In the genomic region with DNA sequence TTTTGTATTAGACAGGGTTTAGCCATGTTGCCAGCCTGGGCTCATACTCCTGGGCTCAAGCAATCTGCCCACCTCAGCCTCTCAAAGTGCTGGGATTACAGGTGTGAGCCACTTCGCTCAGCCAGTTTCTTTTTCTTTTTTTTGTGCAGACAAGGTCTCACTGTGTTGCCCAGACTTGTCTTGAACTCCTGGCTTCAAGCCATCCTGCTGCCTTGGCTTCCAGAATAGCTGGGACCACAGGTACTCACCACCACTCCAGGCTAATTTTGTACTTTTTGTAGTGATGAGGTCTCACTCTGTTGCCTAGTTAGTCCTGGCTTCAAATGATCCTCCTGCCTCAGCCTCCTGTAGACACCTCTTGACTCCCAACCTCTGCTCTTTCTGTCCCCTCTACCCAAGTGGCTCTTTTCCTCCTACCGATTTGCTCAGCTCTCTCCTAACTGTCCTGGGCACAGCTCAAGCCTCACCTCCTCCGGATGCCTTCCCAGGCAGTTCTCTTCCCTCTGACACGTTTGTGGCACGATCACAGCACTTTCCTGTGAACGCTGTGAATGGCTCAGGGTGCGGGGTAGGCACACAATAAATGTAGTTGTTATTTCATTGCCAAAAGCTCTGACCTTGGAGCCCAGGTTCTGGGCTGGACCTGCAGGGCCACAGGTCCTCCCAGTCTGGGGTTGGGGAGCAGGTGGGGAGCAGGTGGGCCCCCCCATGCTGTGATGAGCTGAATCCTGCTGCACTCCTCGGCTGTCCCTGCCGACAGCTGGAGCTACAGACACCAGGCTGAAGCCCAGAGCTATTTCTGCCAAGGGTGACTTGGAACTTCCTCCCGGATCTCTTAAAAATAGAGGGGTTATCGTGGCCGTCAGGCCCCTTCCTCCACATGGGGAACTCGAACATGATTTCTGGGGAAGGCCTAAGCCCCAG, we compare ENCODE assay signal across 24 cellular contexts. TPM values are rescaled to one million over a fixed set of nuclear protein-coding genes. Genes with fewer than 3 reads are reported as not detected.
DNase-seq lines count a peak whose midpoint lies in the region; ATAC-seq and TF ChIP-seq lines count a peak whose summit lies in the region.
"Had no signal": no experiment of that assay in that cellular context is flagged by ENCODE, and none has a peak within 500 bp of the region (broad histone marks: within the 10 kb centered on the region; RNA-seq: fewer than 3 reads in every experiment).

No MANE protein-coding gene starts in this region.

- H3K9me3 ChIP-seq in prostate gland: no peaks in the 10 kb centered on the region
- H3K9me3 ChIP-seq: psoas muscle, thoracic aorta had no signal

- H3K36me3 ChIP-seq in prostate gland: no peaks in the 10 kb centered on the region
- H3K36me3 ChIP-seq: thoracic aorta had no signal

- no peak overlapping the region for H3K4me3 ChIP-seq in prostate gland
- H3K4me3 ChIP-seq: psoas muscle, thoracic aorta had no signal

- H3K27me3 Mint-ChIP-seq in T-helper 1 cell treated with Interleukin-12 subunit alpha and Interleukin-12 subunit beta and Interleukin-4 antibody, amounts not matched to agents 30 μg/mL and 1 μg/mL, for 36 hours (ENCODE audit: low read depth): peaks cover 33% of the 10 kb centered on the region
- H3K27me3 Mint-ChIP-seq in MCF 10A (ENCODE audit: insufficient read depth, unreplicated experiment) (peaks cover 36% of the 10 kb centered on the region), mesothelial cell of epicardium (ENCODE audit: low read depth) (peaks cover 34% of the 10 kb centered on the region)

- H3K27ac Mint-ChIP-seq in T-helper 1 cell treated with Interleukin-12 subunit alpha and Interleukin-12 subunit beta and Interleukin-4 antibody, amounts not matched to agents 30 μg/mL and 1 μg/mL, for 36 hours: peak overlapping the region; percentile 13
- no peak overlapping the region for H3K27ac Mint-ChIP-seq in MCF 10A (ENCODE audit: low read depth, unreplicated experiment)
- no peak overlapping the region for H3K27ac Mint-ChIP-seq in mesothelial cell of epicardium
- H3K27ac Mint-ChIP-seq: nephron progenitor cell had no signal

- no peak for ATAC-seq in GM19324 (IDR thresholded peaks at IDR 0.05; ENCODE audit: low FRiP score, unreplicated experiment)
- ATAC-seq: psoas muscle had no signal

- peaks cover 2% of the 10 kb centered on the region for H3K4me1 Mint-ChIP-seq in T-helper 1 cell treated with Interleukin-12 subunit alpha and Interleukin-12 subunit beta and Interleukin-4 antibody, amounts not matched to agents 30 μg/mL and 1 μg/mL, for 36 hours (ENCODE audit: low read depth)
- H3K4me1 Mint-ChIP-seq in MCF 10A (ENCODE audit: insufficient read depth, unreplicated experiment) (peaks cover 9% of the 10 kb centered on the region), mesothelial cell of epicardium (peaks cover 20% of the 10 kb centered on the region)

- CTCF ChIA-PET in MCF 10A (lab: Yijun Ruan, JAX): interaction anchor here (0.6 to 4.4 kb wide), 4 partner anchors 10 to 30 kb away, joined by 3 to 37 read pairs (median 4); no protein-coding TSS in a partner anchor

- no peaks in the 10 kb centered on the region for H3K9me3 Mint-ChIP-seq in T-helper 1 cell treated with Interleukin-12 subunit alpha and Interleukin-12 subunit beta and Interleukin-4 antibody, amounts not matched to agents 30 μg/mL and 1 μg/mL, for 36 hours
- H3K9me3 Mint-ChIP-seq in MCF 10A (ENCODE audit: unreplicated experiment) (peaks cover 8% of the 10 kb centered on the region), mesothelial cell of epicardium (peaks cover 4% of the 10 kb centered on the region)
- H3K9me3 Mint-ChIP-seq: nephron progenitor cell had no signal

- 57% methylated on average over 13 of the region's 13 CpGs for WGBS in prostate gland

- H3K36me3 Mint-ChIP-seq in T-helper 1 cell treated with Interleukin-12 subunit alpha and Interleukin-12 subunit beta and Interleukin-4 antibody, amounts not matched to agents 30 μg/mL and 1 μg/mL, for 36 hours (ENCODE audit: low read depth): no peaks in the 10 kb centered on the region
- no peaks in the 10 kb centered on the region for H3K36me3 Mint-ChIP-seq in MCF 10A (ENCODE audit: insufficient read depth, unreplicated experiment)
- H3K36me3 Mint-ChIP-seq in mesothelial cell of epicardium: no peaks in the 10 kb centered on the region

- BruUV-seq in MCF 10A (replicated peaks; lab: Mats Ljungman, UMichigan): no TSS peak

- H3K4me1 ChIP-seq in prostate gland (replicated peaks): no peaks in the 10 kb centered on the region
- H3K4me1 ChIP-seq: psoas muscle had no signal

- POLR2A ChIA-PET in MCF 10A (lab: Yijun Ruan, JAX): interaction anchor here (0.6 to 2.0 kb wide), 7 partner anchors 11 to 767 kb away, joined by 3 to 10 read pairs (median 4); a partner anchor contains a TSS

- TF ChIP-seq POLR2A in prostate gland (IDR thresholded peaks at IDR 0.05): no peak

- peaks cover 3% of the 10 kb centered on the region for H3K27me3 ChIP-seq in prostate gland (replicated peaks; ENCODE audit: insufficient read depth)

- no peak for DNase-seq in T-helper 1 cell
- peak; percentile 53 for DNase-seq in NCI-H1105 (lab: John Stamatoyannopoulos, UW)
- peak; percentile 79 for DNase-seq in MCF 10A (ENCODE audit: unreplicated experiment)
- peak; percentile 42 for DNase-seq in prostate gland (ENCODE audit: low spot score)
- no peak for DNase-seq in germinal center (ENCODE audit: low spot score)
- no peak for DNase-seq in mesothelial cell of epicardium (ENCODE audit: low spot score in 2 of 2, unreplicated experiment in 2 of 2)
- DNase-seq: activated CD4-positive, alpha-beta T cell treated with anti-CD3 and anti-CD28 coated beads for 48 hours; activated CD8-positive, alpha-beta memory T cell treated with anti-CD3 and anti-CD28 coated beads, Interleukin-2, amount 50 U/mL, for 48 hours; activated effector memory CD4-positive, alpha-beta T cell treated with anti-CD3 and anti-CD28 coated beads, Interleukin-2, amount 50 U/mL, for 16 hours; anterior cingulate cortex; C1 segment of cervical spinal cord; GOT3; hippocampal formation; IMR-90; NCI-H1092 treated with DMSO at 0.1 percent for 48 hours; NCI-H82; nephron progenitor cell; psoas muscle; stimulated activated CD4-positive, alpha-beta T cell treated with anti-CD3 and anti-CD28 coated beads, Interleukin-12 subunit alpha, Interleukin-12 subunit beta, amount 100 ng/mL, for 4 hours had no signal

- no peak overlapping the region for H3K27ac ChIP-seq in prostate gland
- H3K27ac ChIP-seq: psoas muscle, thoracic aorta had no signal

- TF ChIP-seq CTCF in MCF 10A (IDR thresholded peaks at IDR 0.05; ENCODE audit: unreplicated experiment): no peak
- TF ChIP-seq CTCF in prostate gland (IDR thresholded peaks at IDR 0.05): no peak
- TF ChIP-seq CTCF in mesothelial cell of epicardium (IDR thresholded peaks at IDR 0.05; ENCODE audit: unreplicated experiment): no peak

- H3K4me3 Mint-ChIP-seq in T-helper 1 cell treated with Interleukin-12 subunit alpha and Interleukin-12 subunit beta and Interleukin-4 antibody, amounts not matched to agents 30 μg/mL and 1 μg/mL, for 36 hours: no peak overlapping the region
- H3K4me3 Mint-ChIP-seq in MCF 10A (ENCODE audit: unreplicated experiment): no peak overlapping the region
- H3K4me3 Mint-ChIP-seq in mesothelial cell of epicardium: no peak overlapping the region
- H3K4me3 Mint-ChIP-seq: nephron progenitor cell had no signal

- intact Hi-C loops in MCF 10A (cut with micrococcal nuclease) (no loop called here), prostate gland (cut with DNase I) (no loop called here)

RNA-seq across cellular contexts. Expression of a gene that starts 23.9 kb away (rescaled TPM):
- total RNA-seq in MCF 10A (2022): not detected in 2 replicates
- under 1 TPM in 1 of 2 donors, not detected in 1; 0.85 TPM for total RNA-seq in prostate gland
- not detected in 3 replicates for total RNA-seq in mesothelial cell of epicardium
- total RNA-seq: IMR-90, kidney epithelial cell, mesenteric fat pad, psoas muscle, thoracic aorta had no signal

RNA-seq across cellular contexts. Expression of a gene that starts 28.4 kb away (rescaled TPM):
- total RNA-seq in MCF 10A (2022) (53.9 and 55.4 TPM in 2 replicates), prostate gland (10 to 100 TPM; 63.1 to 97.2 TPM), mesothelial cell of epicardium (80.0 to 85.3 TPM (median 80.2 TPM) in 3 replicates)

RNA-seq across cellular contexts. Expression of a gene that starts 58.0 kb away (rescaled TPM):
- total RNA-seq in MCF 10A (2022) (36.6 and 48.5 TPM in 2 replicates), prostate gland (10 to 100 TPM; 27.7 to 82.2 TPM), mesothelial cell of epicardium (65.1 to 68.5 TPM (median 67.6 TPM) in 3 replicates)

RNA-seq across cellular contexts. Expression of a gene that starts 59.4 kb away (rescaled TPM):
- total RNA-seq in MCF 10A (2022) (1.4 and 1.9 TPM in 2 replicates), prostate gland (1 to 10 TPM; 1.7 to 2.8 TPM), mesothelial cell of epicardium (4.3 to 5.0 TPM (median 4.6 TPM) in 3 replicates)

Comparison
In these comparisons a context has a peak if more than half of its experiments do, and no peak if none do; other contexts are left out.
1. DNase-seq: peak in NCI-H1105 (single experiment), MCF 10A (single experiment) and prostate gland (single experiment); none in T-helper 1 cell (0 of 5), germinal center (single experiment) and mesothelial cell of epicardium (0 of 2).